ENCODE assay signal across 8 cellular contexts in genomic region chr22:39532215-39533071, GRCh38. TPM values are rescaled to one million over a fixed set of nuclear protein-coding genes. Genes with fewer than 3 reads are reported as not detected.
DNase-seq lines count a peak whose midpoint lies in the region; ATAC-seq and TF ChIP-seq lines count a peak whose summit lies in the region.

Gene RPS19BP1 (minus strand): TSS chr22:39532748. CDS start chr22:39532738, 10 bp downstream.

- H3K9me3 ChIP-seq in Peyer's patch: no peaks in the 10 kb centered on the region
- H3K9me3 ChIP-seq in esophagus (ENCODE audit: control insufficient read depth in 2 of 2, insufficient read depth in 1 of 2, low read depth in 1 of 2, low read length in 1 of 2): no peaks in the 10 kb centered on the region
- H3K9me3 ChIP-seq in mucosa of stomach (ENCODE audit: control insufficient read depth, low read length): no peaks in the 10 kb centered on the region

- H3K4me1 ChIP-seq in KMS-11 (ENCODE audit: low read depth, poor library complexity, severe bottlenecking): peaks cover 41% of the 10 kb centered on the region
- H3K4me1 ChIP-seq in Peyer's patch: peaks cover 20 to 60% (median 36%) of the 10 kb centered on the region in 4 donors
- H3K4me1 ChIP-seq in esophagus (ENCODE audit: control insufficient read depth in 2 of 2, insufficient read depth in 2 of 2, low read length in 1 of 2): peaks cover 9 to 29% of the 10 kb centered on the region in 2 donors
- peaks cover 56% of the 10 kb centered on the region for H3K4me1 ChIP-seq in mucosa of stomach (ENCODE audit: control insufficient read depth, insufficient read depth, low read length)

- H3K79me2 ChIP-seq in KMS-11 (ENCODE audit: insufficient read depth, low read depth): peaks cover 21% of the 10 kb centered on the region; the same call in 1 of the 2 replicates

- TF ChIP-seq POLR2A in Peyer's patch (IDR thresholded peaks at IDR 0.05): peak; percentile 76 to 89

- no peak within 1 kb of the TSS for H3K4me3 ChIP-seq in KMS-11 (IDR thresholded peaks at IDR 0.05; ENCODE audit: insufficient read depth, low read depth, low read length)
- peak within 1 kb of the TSS; percentile 77 to 96 (median 89) for H3K4me3 ChIP-seq in Peyer's patch
- peak within 1 kb of the TSS; percentile 89 to 94 for H3K4me3 ChIP-seq in esophagus (ENCODE audit: low read depth in 1 of 2, low read length in 2 of 2)
- H3K4me3 ChIP-seq in mucosa of stomach (ENCODE audit: low read length): peak within 1 kb of the TSS; percentile 96

- H3K36me3 ChIP-seq in KMS-11 (ENCODE audit: insufficient read depth): no peaks in the 10 kb centered on the region
- peaks cover 0 to 16% (median 0%) of the 10 kb centered on the region in 3 donors for H3K36me3 ChIP-seq in Peyer's patch
- peaks cover 0 to 12% of the 10 kb centered on the region in 2 donors for H3K36me3 ChIP-seq in esophagus (ENCODE audit: control insufficient read depth in 2 of 2, insufficient read depth in 2 of 2, low read length in 1 of 2)
- peaks cover 16% of the 10 kb centered on the region for H3K36me3 ChIP-seq in mucosa of stomach (ENCODE audit: control insufficient read depth, insufficient read depth, low read length)

- no peak for TF ChIP-seq CTCF in KMS-11 (conservative IDR thresholded peaks at IDR 0.05; ENCODE audit: low read depth, low read length)
- peak in 1 of 6 experiments; percentile 22 for TF ChIP-seq CTCF in Peyer's patch (IDR thresholded peaks at IDR 0.05)

- 0% methylated on average over 67 of the region's 67 CpGs for WGBS in esophagus, 2 donors

- H3K27ac ChIP-seq in KMS-11: peak within 1 kb of the TSS; percentile 42; the same call in 1 of the 2 replicates
- H3K27ac ChIP-seq in Peyer's patch: peak within 1 kb of the TSS; percentile 92 to 95 (median 93)
- H3K27ac ChIP-seq in esophagus (ENCODE audit: low read depth in 2 of 2, low read length in 1 of 2): peak within 1 kb of the TSS; percentile 89

- H3K9ac ChIP-seq in KMS-11 (peak within 1 kb of the TSS; percentile 69), mucosa of stomach (ENCODE audit: low read length) (peak within 1 kb of the TSS; percentile 94)

- H4K20me1 ChIP-seq in KMS-11 (ENCODE audit: insufficient read depth): no peaks in the 10 kb centered on the region

- peak; percentile 73 for ATAC-seq in GM21723 (IDR thresholded peaks at IDR 0.05; ENCODE audit: unreplicated experiment)

- no peaks in the 10 kb centered on the region for H3K27me3 ChIP-seq in KMS-11 (ENCODE audit: insufficient read depth, low read depth)
- no peaks in the 10 kb centered on the region for H3K27me3 ChIP-seq in Peyer's patch
- H3K27me3 ChIP-seq in esophagus (ENCODE audit: control insufficient read depth in 1 of 2, insufficient read depth in 2 of 2, low read length in 2 of 2): no peaks in the 10 kb centered on the region
- no peaks in the 10 kb centered on the region for H3K27me3 ChIP-seq in mucosa of stomach (ENCODE audit: control insufficient read depth, insufficient read depth, low read length)

- peak within 1 kb of the TSS; percentile 73 for H2AFZ ChIP-seq in KMS-11 (ENCODE audit: low read depth)

- peak within 1 kb of the TSS; percentile 71 for H3K4me2 ChIP-seq in KMS-11

- peak; percentile 99 for DNase-seq in DMS53 (lab: John Stamatoyannopoulos, UW)
- peak; percentile 99 to 100 (median 99) for DNase-seq in Peyer's patch
- peak; percentile 99 for DNase-seq in activated T-cell treated with anti-CD3 and anti-CD28 coated beads, Interleukin-2, amount 50 U/mL, for 48 hours
- DNase-seq in stimulated activated CD8-positive, alpha-beta memory T cell treated with anti-CD3 and anti-CD28 coated beads, Interleukin-7, amount 100 ng/mL, for 1 hour (ENCODE audit: low read depth in 2 of 2): peak; percentile 96 to 98

RNA-seq across cellular contexts. Expression of gene RPS19BP1, which starts in this region (rescaled TPM):
- total RNA-seq in Peyer's patch: 100 to 1,000 TPM in 1 of 4 donors, 10 to 100 TPM in 3; 59.4 to 132 (median 93.7) TPM
- polyA plus RNA-seq in esophagus: 100 to 1,000 TPM in 1 of 2 donors, 10 to 100 TPM in 1; 94.0 to 116 TPM

Comparison
In these comparisons a context has a peak if more than half of its experiments do, and no peak if none do; other contexts are left out.
1. H3K27ac ChIP-seq: peak in every context shown above with its lines; median percentile 93 in Peyer's patch; 89 in esophagus; 42 in KMS-11.